ENCODE assay signal across 1 cellular context in the genomic region with DNA sequence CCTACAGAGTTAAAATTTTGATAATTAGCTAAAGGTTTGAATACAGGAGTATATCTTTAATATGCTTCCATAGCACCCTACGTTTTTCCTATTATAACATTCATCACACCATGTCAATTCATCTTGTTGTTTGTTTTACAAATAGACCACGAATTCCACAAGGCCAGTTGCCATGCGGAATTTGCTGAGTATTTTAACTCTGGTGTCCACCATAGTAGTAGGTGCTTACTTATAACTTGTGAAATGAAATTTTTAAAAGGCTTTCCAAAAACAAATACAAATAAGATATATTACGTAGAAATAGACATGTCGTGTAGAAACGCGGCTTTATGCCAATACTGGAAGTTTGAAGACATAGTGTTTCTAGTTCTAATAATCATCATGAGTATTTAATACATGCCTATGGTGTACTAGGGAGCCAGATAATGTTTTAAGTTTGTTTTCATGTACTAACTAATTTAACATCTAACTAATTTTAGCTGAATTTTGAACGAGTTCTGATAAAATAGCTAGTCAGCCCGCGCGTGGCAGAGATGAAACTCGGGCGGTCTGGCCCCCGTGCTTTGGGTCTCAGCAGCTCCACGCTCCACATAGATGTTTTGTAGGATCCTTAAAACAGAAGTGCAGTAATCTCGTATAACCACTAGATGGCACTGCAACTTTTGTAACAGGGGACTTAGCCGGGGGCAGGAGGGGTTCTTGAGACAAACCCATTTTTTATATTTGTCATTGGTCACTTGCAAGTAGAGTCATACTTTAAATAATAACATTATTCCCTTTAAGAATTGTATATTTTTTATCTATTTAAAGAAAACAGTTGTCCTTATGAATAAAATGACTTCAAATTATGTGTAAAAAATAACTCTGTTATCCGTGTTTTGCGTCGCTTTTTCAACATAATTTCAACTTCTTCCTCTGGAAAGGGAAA.
A peak's percentile ranks its signal among the peaks of the same experiment; 100 is the strongest.
TF ChIP-seq lines count a peak whose summit lies in the region.

No MANE protein-coding gene starts in this region.

TF ChIP-seq in K562, 482 proteins besides CTCF, POLR2A, EP300 and RAD21 (continued from another document and continues in another):
- TF ChIP-seq, protein P1, sequence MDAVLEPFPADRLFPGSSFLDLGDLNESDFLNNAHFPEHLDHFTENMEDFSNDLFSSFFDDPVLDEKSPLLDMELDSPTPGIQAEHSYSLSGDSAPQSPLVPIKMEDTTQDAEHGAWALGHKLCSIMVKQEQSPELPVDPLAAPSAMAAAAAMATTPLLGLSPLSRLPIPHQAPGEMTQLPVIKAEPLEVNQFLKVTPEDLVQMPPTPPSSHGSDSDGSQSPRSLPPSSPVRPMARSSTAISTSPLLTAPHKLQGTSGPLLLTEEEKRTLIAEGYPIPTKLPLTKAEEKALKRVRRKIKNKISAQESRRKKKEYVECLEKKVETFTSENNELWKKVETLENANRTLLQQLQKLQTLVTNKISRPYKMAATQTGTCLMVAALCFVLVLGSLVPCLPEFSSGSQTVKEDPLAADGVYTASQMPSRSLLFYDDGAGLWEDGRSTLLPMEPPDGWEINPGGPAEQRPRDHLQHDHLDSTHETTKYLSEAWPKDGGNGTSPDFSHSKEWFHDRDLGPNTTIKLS (IDR thresholded peaks at IDR 0.05; ENCODE audit: borderline replicate concordance, low read depth), result no peak
- TF ChIP-seq TARDBP (IDR thresholded peaks at IDR 0.05), result no peak
- TF ChIP-seq GABPB1 (CRISPR knock-in tag; IDR thresholded peaks at IDR 0.05), result peak; percentile 8; the same call in 1 of the 2 replicates
- TF ChIP-seq, protein P2, sequence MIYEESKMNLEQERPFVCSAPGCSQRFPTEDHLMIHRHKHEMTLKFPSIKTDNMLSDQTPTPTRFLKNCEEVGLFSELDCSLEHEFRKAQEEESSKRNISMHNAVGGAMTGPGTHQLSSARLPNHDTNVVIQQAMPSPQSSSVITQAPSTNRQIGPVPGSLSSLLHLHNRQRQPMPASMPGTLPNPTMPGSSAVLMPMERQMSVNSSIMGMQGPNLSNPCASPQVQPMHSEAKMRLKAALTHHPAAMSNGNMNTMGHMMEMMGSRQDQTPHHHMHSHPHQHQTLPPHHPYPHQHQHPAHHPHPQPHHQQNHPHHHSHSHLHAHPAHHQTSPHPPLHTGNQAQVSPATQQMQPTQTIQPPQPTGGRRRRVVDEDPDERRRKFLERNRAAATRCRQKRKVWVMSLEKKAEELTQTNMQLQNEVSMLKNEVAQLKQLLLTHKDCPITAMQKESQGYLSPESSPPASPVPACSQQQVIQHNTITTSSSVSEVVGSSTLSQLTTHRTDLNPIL (CRISPR knock-in tag; IDR thresholded peaks at IDR 0.05), result no peak
- TF ChIP-seq, protein P3, sequence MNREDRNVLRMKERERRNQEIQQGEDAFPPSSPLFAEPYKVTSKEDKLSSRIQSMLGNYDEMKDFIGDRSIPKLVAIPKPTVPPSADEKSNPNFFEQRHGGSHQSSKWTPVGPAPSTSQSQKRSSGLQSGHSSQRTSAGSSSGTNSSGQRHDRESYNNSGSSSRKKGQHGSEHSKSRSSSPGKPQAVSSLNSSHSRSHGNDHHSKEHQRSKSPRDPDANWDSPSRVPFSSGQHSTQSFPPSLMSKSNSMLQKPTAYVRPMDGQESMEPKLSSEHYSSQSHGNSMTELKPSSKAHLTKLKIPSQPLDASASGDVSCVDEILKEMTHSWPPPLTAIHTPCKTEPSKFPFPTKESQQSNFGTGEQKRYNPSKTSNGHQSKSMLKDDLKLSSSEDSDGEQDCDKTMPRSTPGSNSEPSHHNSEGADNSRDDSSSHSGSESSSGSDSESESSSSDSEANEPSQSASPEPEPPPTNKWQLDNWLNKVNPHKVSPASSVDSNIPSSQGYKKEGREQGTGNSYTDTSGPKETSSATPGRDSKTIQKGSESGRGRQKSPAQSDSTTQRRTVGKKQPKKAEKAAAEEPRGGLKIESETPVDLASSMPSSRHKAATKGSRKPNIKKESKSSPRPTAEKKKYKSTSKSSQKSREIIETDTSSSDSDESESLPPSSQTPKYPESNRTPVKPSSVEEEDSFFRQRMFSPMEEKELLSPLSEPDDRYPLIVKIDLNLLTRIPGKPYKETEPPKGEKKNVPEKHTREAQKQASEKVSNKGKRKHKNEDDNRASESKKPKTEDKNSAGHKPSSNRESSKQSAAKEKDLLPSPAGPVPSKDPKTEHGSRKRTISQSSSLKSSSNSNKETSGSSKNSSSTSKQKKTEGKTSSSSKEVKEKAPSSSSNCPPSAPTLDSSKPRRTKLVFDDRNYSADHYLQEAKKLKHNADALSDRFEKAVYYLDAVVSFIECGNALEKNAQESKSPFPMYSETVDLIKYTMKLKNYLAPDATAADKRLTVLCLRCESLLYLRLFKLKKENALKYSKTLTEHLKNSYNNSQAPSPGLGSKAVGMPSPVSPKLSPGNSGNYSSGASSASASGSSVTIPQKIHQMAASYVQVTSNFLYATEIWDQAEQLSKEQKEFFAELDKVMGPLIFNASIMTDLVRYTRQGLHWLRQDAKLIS (CRISPR knock-in tag; IDR thresholded peaks at IDR 0.05), result no peak
- no peak for TF ChIP-seq ELF2 (CRISPR knock-in tag; IDR thresholded peaks at IDR 0.05)
- TF ChIP-seq ATF1 (CRISPR knock-in tag; IDR thresholded peaks at IDR 0.05), result no peak
- TF ChIP-seq ATF1 (tag; IDR thresholded peaks at IDR 0.05), result 0 out of 2 replicates have a peak, but pooled peaks have one; percentile 12
- TF ChIP-seq SIX5 (IDR thresholded peaks at IDR 0.05; ENCODE audit: borderline replicate concordance in 1 of 2, insufficient read depth in 1 of 2, low read depth in 1 of 2, low read length in 2 of 2), result no peak
- TF ChIP-seq SLC30A9 (CRISPR knock-in tag; IDR thresholded peaks at IDR 0.05), result no peak
- TF ChIP-seq E2F3 (CRISPR knock-in tag; IDR thresholded peaks at IDR 0.05), result no peak
- no peak for TF ChIP-seq SETDB1 (IDR thresholded peaks at IDR 0.05; ENCODE audit: low read length)
- TF ChIP-seq, protein P4, sequence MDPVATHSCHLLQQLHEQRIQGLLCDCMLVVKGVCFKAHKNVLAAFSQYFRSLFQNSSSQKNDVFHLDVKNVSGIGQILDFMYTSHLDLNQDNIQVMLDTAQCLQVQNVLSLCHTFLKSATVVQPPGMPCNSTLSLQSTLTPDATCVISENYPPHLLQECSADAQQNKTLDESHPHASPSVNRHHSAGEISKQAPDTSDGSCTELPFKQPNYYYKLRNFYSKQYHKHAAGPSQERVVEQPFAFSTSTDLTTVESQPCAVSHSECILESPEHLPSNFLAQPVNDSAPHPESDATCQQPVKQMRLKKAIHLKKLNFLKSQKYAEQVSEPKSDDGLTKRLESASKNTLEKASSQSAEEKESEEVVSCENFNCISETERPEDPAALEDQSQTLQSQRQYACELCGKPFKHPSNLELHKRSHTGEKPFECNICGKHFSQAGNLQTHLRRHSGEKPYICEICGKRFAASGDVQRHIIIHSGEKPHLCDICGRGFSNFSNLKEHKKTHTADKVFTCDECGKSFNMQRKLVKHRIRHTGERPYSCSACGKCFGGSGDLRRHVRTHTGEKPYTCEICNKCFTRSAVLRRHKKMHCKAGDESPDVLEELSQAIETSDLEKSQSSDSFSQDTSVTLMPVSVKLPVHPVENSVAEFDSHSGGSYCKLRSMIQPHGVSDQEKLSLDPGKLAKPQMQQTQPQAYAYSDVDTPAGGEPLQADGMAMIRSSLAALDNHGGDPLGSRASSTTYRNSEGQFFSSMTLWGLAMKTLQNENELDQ (CRISPR knock-in tag; IDR thresholded peaks at IDR 0.05; ENCODE audit: borderline replicate concordance), result no peak
- TF ChIP-seq ARNT (IDR thresholded peaks at IDR 0.05), result no peak
- TF ChIP-seq, protein P5, sequence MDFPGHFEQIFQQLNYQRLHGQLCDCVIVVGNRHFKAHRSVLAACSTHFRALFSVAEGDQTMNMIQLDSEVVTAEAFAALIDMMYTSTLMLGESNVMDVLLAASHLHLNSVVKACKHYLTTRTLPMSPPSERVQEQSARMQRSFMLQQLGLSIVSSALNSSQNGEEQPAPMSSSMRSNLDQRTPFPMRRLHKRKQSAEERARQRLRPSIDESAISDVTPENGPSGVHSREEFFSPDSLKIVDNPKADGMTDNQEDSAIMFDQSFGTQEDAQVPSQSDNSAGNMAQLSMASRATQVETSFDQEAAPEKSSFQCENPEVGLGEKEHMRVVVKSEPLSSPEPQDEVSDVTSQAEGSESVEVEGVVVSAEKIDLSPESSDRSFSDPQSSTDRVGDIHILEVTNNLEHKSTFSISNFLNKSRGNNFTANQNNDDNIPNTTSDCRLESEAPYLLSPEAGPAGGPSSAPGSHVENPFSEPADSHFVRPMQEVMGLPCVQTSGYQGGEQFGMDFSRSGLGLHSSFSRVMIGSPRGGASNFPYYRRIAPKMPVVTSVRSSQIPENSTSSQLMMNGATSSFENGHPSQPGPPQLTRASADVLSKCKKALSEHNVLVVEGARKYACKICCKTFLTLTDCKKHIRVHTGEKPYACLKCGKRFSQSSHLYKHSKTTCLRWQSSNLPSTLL (IDR thresholded peaks at IDR 0.05), result no peak
- TF ChIP-seq ZNF644 (tag; IDR thresholded peaks at IDR 0.05; ENCODE audit: low read depth), result no peak
- TF ChIP-seq, protein P6, sequence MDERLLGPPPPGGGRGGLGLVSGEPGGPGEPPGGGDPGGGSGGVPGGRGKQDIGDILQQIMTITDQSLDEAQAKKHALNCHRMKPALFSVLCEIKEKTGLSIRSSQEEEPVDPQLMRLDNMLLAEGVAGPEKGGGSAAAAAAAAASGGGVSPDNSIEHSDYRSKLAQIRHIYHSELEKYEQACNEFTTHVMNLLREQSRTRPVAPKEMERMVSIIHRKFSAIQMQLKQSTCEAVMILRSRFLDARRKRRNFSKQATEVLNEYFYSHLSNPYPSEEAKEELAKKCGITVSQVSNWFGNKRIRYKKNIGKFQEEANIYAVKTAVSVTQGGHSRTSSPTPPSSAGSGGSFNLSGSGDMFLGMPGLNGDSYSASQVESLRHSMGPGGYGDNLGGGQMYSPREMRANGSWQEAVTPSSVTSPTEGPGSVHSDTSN (CRISPR knock-in tag; IDR thresholded peaks at IDR 0.05; ENCODE audit: low read depth), result no peak
- TF ChIP-seq, protein P6 (tag; conservative IDR thresholded peaks at IDR 0.05; ENCODE audit: low read depth), result 0 out of 2 replicates have a peak, but pooled peaks have one; percentile 27
- no peak for TF ChIP-seq ZKSCAN1 (IDR thresholded peaks at IDR 0.05; ENCODE audit: low read depth, low read length)
- TF ChIP-seq PHF21A (IDR thresholded peaks at IDR 0.05; ENCODE audit: borderline replicate concordance, low read depth), result no peak
- TF ChIP-seq, protein P7, sequence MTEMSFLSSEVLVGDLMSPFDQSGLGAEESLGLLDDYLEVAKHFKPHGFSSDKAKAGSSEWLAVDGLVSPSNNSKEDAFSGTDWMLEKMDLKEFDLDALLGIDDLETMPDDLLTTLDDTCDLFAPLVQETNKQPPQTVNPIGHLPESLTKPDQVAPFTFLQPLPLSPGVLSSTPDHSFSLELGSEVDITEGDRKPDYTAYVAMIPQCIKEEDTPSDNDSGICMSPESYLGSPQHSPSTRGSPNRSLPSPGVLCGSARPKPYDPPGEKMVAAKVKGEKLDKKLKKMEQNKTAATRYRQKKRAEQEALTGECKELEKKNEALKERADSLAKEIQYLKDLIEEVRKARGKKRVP (CRISPR knock-in tag; IDR thresholded peaks at IDR 0.05), result no peak
- no peak for TF ChIP-seq NFIC (IDR thresholded peaks at IDR 0.05)
- TF ChIP-seq, protein P8, sequence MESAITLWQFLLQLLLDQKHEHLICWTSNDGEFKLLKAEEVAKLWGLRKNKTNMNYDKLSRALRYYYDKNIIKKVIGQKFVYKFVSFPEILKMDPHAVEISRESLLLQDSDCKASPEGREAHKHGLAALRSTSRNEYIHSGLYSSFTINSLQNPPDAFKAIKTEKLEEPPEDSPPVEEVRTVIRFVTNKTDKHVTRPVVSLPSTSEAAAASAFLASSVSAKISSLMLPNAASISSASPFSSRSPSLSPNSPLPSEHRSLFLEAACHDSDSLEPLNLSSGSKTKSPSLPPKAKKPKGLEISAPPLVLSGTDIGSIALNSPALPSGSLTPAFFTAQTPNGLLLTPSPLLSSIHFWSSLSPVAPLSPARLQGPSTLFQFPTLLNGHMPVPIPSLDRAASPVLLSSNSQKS (CRISPR knock-in tag; IDR thresholded peaks at IDR 0.05), result no peak
- no peak for TF ChIP-seq RAD51 (IDR thresholded peaks at IDR 0.05; ENCODE audit: borderline replicate concordance, low read depth)
- TF ChIP-seq LARP7 (IDR thresholded peaks at IDR 0.05), result no peak
- no peak for TF ChIP-seq OTX1 (CRISPR knock-in tag; IDR thresholded peaks at IDR 0.05)
- peak; percentile 30 for TF ChIP-seq MEIS2 (IDR thresholded peaks at IDR 0.05; ENCODE audit: partially characterized antibody)
- TF ChIP-seq ZNF263 (CRISPR knock-in tag; IDR thresholded peaks at IDR 0.05; ENCODE audit: borderline replicate concordance), result no peak
- TF ChIP-seq, protein P9, sequence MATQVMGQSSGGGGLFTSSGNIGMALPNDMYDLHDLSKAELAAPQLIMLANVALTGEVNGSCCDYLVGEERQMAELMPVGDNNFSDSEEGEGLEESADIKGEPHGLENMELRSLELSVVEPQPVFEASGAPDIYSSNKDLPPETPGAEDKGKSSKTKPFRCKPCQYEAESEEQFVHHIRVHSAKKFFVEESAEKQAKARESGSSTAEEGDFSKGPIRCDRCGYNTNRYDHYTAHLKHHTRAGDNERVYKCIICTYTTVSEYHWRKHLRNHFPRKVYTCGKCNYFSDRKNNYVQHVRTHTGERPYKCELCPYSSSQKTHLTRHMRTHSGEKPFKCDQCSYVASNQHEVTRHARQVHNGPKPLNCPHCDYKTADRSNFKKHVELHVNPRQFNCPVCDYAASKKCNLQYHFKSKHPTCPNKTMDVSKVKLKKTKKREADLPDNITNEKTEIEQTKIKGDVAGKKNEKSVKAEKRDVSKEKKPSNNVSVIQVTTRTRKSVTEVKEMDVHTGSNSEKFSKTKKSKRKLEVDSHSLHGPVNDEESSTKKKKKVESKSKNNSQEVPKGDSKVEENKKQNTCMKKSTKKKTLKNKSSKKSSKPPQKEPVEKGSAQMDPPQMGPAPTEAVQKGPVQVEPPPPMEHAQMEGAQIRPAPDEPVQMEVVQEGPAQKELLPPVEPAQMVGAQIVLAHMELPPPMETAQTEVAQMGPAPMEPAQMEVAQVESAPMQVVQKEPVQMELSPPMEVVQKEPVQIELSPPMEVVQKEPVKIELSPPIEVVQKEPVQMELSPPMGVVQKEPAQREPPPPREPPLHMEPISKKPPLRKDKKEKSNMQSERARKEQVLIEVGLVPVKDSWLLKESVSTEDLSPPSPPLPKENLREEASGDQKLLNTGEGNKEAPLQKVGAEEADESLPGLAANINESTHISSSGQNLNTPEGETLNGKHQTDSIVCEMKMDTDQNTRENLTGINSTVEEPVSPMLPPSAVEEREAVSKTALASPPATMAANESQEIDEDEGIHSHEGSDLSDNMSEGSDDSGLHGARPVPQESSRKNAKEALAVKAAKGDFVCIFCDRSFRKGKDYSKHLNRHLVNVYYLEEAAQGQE (CRISPR knock-in tag; IDR thresholded peaks at IDR 0.05; ENCODE audit: low read depth), result no peak
- TF ChIP-seq MCM5 (IDR thresholded peaks at IDR 0.05; ENCODE audit: low read depth), result no peak
- TF ChIP-seq TAF7 (tag; IDR thresholded peaks at IDR 0.05), result no peak
